In genomic region chr20:31723282-31724078, GRCh38 we compare ENCODE assay signal across 1 cellular context.
TF ChIP-seq lines count a peak whose summit lies in the region.

No MANE protein-coding gene starts in this region.

TF ChIP-seq in HepG2, 621 proteins besides CTCF, POLR2A, EP300 and RAD21 (continued from another document and continues in another):
- TF ChIP-seq ZNF30 (CRISPR knock-in tag; IDR thresholded peaks at IDR 0.05) (no peak), ZNF432 (CRISPR knock-in tag; IDR thresholded peaks at IDR 0.05; ENCODE audit: borderline replicate concordance) (no peak), TBX2 (CRISPR knock-in tag; IDR thresholded peaks at IDR 0.05; ENCODE audit: borderline replicate concordance) (peak; percentile 77), ZNF333 (CRISPR knock-in tag; IDR thresholded peaks at IDR 0.05; ENCODE audit: borderline replicate concordance) (peak; percentile 99), ZNF7 (CRISPR knock-in tag; IDR thresholded peaks at IDR 0.05) (no peak), KAT2B (IDR thresholded peaks at IDR 0.05; ENCODE audit: borderline replicate concordance, low read depth, low read length) (no peak), ZNF331 (CRISPR knock-in tag; IDR thresholded peaks at IDR 0.05) (peak; percentile 55; the same call in 1 of the 2 replicates), ZNF747 (CRISPR knock-in tag; IDR thresholded peaks at IDR 0.05; ENCODE audit: borderline replicate concordance) (no peak; the same call in none of the 2 replicates), SIN3A (IDR thresholded peaks at IDR 0.05; ENCODE audit: borderline replicate concordance, low read depth, low read length) (peak; percentile 21), ZNF703 (CRISPR knock-in tag; IDR thresholded peaks at IDR 0.05; ENCODE audit: borderline replicate concordance) (peak; percentile 2; the same call in 1 of the 2 replicates), SIX1 (CRISPR knock-in tag; IDR thresholded peaks at IDR 0.05; ENCODE audit: borderline replicate concordance) (no peak; the same call in 1 of the 2 replicates), SKIL (CRISPR knock-in tag; IDR thresholded peaks at IDR 0.05; ENCODE audit: borderline replicate concordance) (no peak), ZNF784 (CRISPR knock-in tag; IDR thresholded peaks at IDR 0.05; ENCODE audit: borderline replicate concordance) (peak; percentile 42), ZNF383 (CRISPR knock-in tag; IDR thresholded peaks at IDR 0.05; ENCODE audit: borderline replicate concordance) (no peak), HDAC1 (CRISPR knock-in tag; IDR thresholded peaks at IDR 0.05) (peak; percentile 91), NFYB (CRISPR knock-in tag; IDR thresholded peaks at IDR 0.05) (peak; percentile 100), HNRNPLL (IDR thresholded peaks at IDR 0.05; ENCODE audit: low read depth, low read length, poor library complexity, severe bottlenecking) (peak; percentile 72), ZBTB10 (CRISPR knock-in tag; IDR thresholded peaks at IDR 0.05; ENCODE audit: borderline replicate concordance) (peak; percentile 91), ZFP90 (CRISPR knock-in tag; IDR thresholded peaks at IDR 0.05; ENCODE audit: borderline replicate concordance) (no peak; the same call in none of the 2 replicates), PITX1 (CRISPR knock-in tag; IDR thresholded peaks at IDR 0.05) (peak; percentile 63), ZNF260 (CRISPR knock-in tag; IDR thresholded peaks at IDR 0.05; ENCODE audit: borderline replicate concordance, low read depth) (no peak; the same call in 1 of the 2 replicates), HDAC2 (CRISPR knock-in tag; IDR thresholded peaks at IDR 0.05) (peak; percentile 69), ZNF18 (CRISPR knock-in tag; IDR thresholded peaks at IDR 0.05; ENCODE audit: insufficient replicate concordance) (peak; percentile 82), ZBTB7A (CRISPR knock-in tag; IDR thresholded peaks at IDR 0.05) (peak; percentile 95), NBN (conservative IDR thresholded peaks at IDR 0.05) (no peak), BCL3 (CRISPR knock-in tag; IDR thresholded peaks at IDR 0.05) (peak; percentile 31), ZBTB4 (CRISPR knock-in tag; IDR thresholded peaks at IDR 0.05; ENCODE audit: borderline replicate concordance) (peak; percentile 95), FOSL1 (CRISPR knock-in tag; IDR thresholded peaks at IDR 0.05; ENCODE audit: borderline replicate concordance) (peak; percentile 35; the same call in 1 of the 2 replicates), ZKSCAN1 (IDR thresholded peaks at IDR 0.05; ENCODE audit: low read length) (no peak), ZNF770 (CRISPR knock-in tag; IDR thresholded peaks at IDR 0.05) (peak; percentile 78), ZHX2 (IDR thresholded peaks at IDR 0.05; ENCODE audit: low read depth) (peak; percentile 41; the same call in 1 of the 2 replicates), ZHX2 (CRISPR knock-in tag; IDR thresholded peaks at IDR 0.05; ENCODE audit: borderline replicate concordance) (peak; percentile 87; the same call in 1 of the 2 replicates), DRAP1 (CRISPR knock-in tag; IDR thresholded peaks at IDR 0.05) (peak; percentile 91), THAP11 (CRISPR knock-in tag; IDR thresholded peaks at IDR 0.05) (peak; percentile 86), ZNF496 (CRISPR knock-in tag; IDR thresholded peaks at IDR 0.05; ENCODE audit: insufficient replicate concordance) (no peak), TGIF2 (CRISPR knock-in tag; IDR thresholded peaks at IDR 0.05) (no peak; the same call in 1 of the 2 replicates), SMAD9 (CRISPR knock-in tag; IDR thresholded peaks at IDR 0.05) (peak; percentile 60; the same call in 1 of the 2 replicates), FOSL2 (CRISPR knock-in tag; IDR thresholded peaks at IDR 0.05) (peak; percentile 74)
